Comparison of ENCODE assay signal across 18 cellular contexts in genomic region chr7:127359011-127359410, GRCh38.
"Had no signal": no experiment of that assay in that cellular context is flagged by ENCODE, and none has a peak within 500 bp of the region (broad histone marks: within the 10 kb centered on the region; RNA-seq: fewer than 3 reads in every experiment).

No MANE protein-coding gene starts in this region.

- DNase-seq: cortex of kidney; dorsolateral prefrontal cortex; effector CD8-positive, alpha-beta T cell; glutamatergic neuron; immature natural killer cell; left colon; left ventricle myocardium superior; mucosa of descending colon; naive thymus-derived CD8-positive, alpha-beta T cell; posterior cingulate gyrus; spleen; stimulated activated CD4-positive, alpha-beta T cell treated with anti-CD3 and anti-CD28 coated beads, Interleukin-2, amount 100 ng/mL, for 24 hours; stimulated activated CD4-positive, alpha-beta T cell treated with anti-CD3 and anti-CD28 coated beads, Interleukin-4, amount 100 ng/mL, for 4 hours; stimulated activated naive B cell treated with anti-CD40 and anti-IgM and Interleukin-4, amounts not matched to agents 10 μg/mL and 1 μg/mL and 100 μg/mL, for 72 hours; stimulated activated naive CD8-positive, alpha-beta T cell treated with anti-CD3 and anti-CD28 coated beads, Interleukin-15, amount 100 ng/mL, for 72 hours; testis had no signal

- H3K4me3 Mint-ChIP-seq: immature natural killer cell; naive thymus-derived CD8-positive, alpha-beta T cell; stimulated activated naive B cell treated with anti-CD40 and anti-IgM and Interleukin-4, amounts not matched to agents 10 μg/mL and 1 μg/mL and 100 μg/mL, for 72 hours; stimulated activated naive CD8-positive, alpha-beta T cell treated with anti-CD3 and anti-CD28 coated beads, Interleukin-15, amount 100 ng/mL, for 72 hours had no signal

- H3K9me3 Mint-ChIP-seq: immature natural killer cell; naive thymus-derived CD8-positive, alpha-beta T cell; stimulated activated naive B cell treated with anti-CD40 and anti-IgM and Interleukin-4, amounts not matched to agents 10 μg/mL and 1 μg/mL and 100 μg/mL, for 72 hours; stimulated activated naive CD8-positive, alpha-beta T cell treated with anti-CD3 and anti-CD28 coated beads, Interleukin-15, amount 100 ng/mL, for 72 hours had no signal

- H3K27me3 Mint-ChIP-seq: naive thymus-derived CD8-positive, alpha-beta T cell; stimulated activated naive B cell treated with anti-CD40 and anti-IgM and Interleukin-4, amounts not matched to agents 10 μg/mL and 1 μg/mL and 100 μg/mL, for 72 hours; stimulated activated naive CD8-positive, alpha-beta T cell treated with anti-CD3 and anti-CD28 coated beads, Interleukin-15, amount 100 ng/mL, for 72 hours had no signal

- ATAC-seq: gastroesophageal sphincter; left colon; left ventricle myocardium superior; mucosa of descending colon; naive thymus-derived CD8-positive, alpha-beta T cell; sciatic nerve; stimulated activated naive B cell treated with anti-CD40 and anti-IgM and Interleukin-4, amounts not matched to agents 10 μg/mL and 1 μg/mL and 100 μg/mL, for 72 hours; stimulated activated naive CD8-positive, alpha-beta T cell treated with anti-CD3 and anti-CD28 coated beads, Interleukin-15, amount 100 ng/mL, for 72 hours had no signal

- H3K27ac Mint-ChIP-seq: stimulated activated naive B cell treated with anti-CD40 and anti-IgM and Interleukin-4, amounts not matched to agents 10 μg/mL and 1 μg/mL and 100 μg/mL, for 72 hours; stimulated activated naive CD8-positive, alpha-beta T cell treated with anti-CD3 and anti-CD28 coated beads, Interleukin-15, amount 100 ng/mL, for 72 hours had no signal
